Comparison of ENCODE assay signal across 20 cellular contexts in the genomic region with DNA sequence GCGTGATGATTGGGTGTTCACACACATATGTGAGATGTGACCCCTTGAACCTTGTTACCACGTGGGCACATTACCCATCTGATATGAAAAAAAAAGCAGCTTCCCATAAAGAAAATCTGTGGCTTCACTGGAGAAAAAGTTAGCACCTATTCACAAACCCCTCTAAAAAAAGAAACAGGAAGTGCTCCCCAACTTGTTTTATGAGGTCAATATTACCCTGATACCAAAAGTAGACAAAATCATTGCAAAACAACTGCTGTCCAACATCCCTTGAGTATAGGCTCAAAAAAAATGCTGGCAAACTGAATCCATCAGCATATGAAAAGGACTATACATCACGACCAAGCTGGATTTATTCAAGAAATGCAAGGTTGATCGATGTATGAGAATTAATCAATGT.
"Had no signal": no experiment of that assay in that cellular context is flagged by ENCODE, and none has a peak within 500 bp of the region (broad histone marks: within the 10 kb centered on the region; RNA-seq: fewer than 3 reads in every experiment).

No MANE protein-coding gene starts in this region.

- DNase-seq: dorsolateral prefrontal cortex; effector CD4-positive, alpha-beta T cell; hypothalamus; left ventricle myocardium superior; lower lobe of right lung; natural killer cell; occipital lobe; ovary; posterior cingulate gyrus; psoas muscle; right cardiac atrium; sigmoid colon; spleen; stimulated activated CD4-positive, alpha-beta T cell treated with anti-CD3 and anti-CD28 coated beads, Interleukin-4, amount 100 ng/mL, for 4 hours; stimulated activated naive CD8-positive, alpha-beta T cell treated with anti-CD3 and anti-CD28 coated beads, Interleukin-15, Interleukin-2, amounts not matched to agents 100 U/mL and 50 U/mL, for 24 hours; substantia nigra; testis; tibial artery had no signal

- H3K4me3 ChIP-seq: dorsolateral prefrontal cortex, lower lobe of right lung, ovary, psoas muscle, sigmoid colon, skin epidermis, spleen, testis, tibial artery had no signal

- H3K36me3 ChIP-seq: lower lobe of right lung, ovary, sigmoid colon, spleen, tibial artery had no signal

- H3K27me3 ChIP-seq: dorsolateral prefrontal cortex, ovary, sigmoid colon, spleen, testis, tibial artery had no signal

- H3K27ac ChIP-seq: dorsolateral prefrontal cortex, lower lobe of right lung, ovary, psoas muscle, sigmoid colon, skin epidermis, spleen, testis, tibial artery had no signal

- H3K4me1 ChIP-seq: lower lobe of right lung, psoas muscle, sigmoid colon, testis had no signal

- ATAC-seq: left ventricle myocardium superior; lower lobe of right lung; natural killer cell; psoas muscle; right cardiac atrium; stimulated activated memory B cell treated with anti-CD40 and anti-IgM and Interleukin-4, amounts not matched to agents 10 μg/mL and 1 μg/mL and 100 μg/mL, for 72 hours; stimulated activated naive CD8-positive, alpha-beta T cell treated with anti-CD3 and anti-CD28 coated beads, Interleukin-15, Interleukin-2, amounts not matched to agents 100 U/mL and 50 U/mL, for 24 hours had no signal

- H3K9me3 ChIP-seq: lower lobe of right lung, ovary, sigmoid colon, testis, tibial artery had no signal
